8 cellular contexts compared by ENCODE assay signal in the genomic region with DNA sequence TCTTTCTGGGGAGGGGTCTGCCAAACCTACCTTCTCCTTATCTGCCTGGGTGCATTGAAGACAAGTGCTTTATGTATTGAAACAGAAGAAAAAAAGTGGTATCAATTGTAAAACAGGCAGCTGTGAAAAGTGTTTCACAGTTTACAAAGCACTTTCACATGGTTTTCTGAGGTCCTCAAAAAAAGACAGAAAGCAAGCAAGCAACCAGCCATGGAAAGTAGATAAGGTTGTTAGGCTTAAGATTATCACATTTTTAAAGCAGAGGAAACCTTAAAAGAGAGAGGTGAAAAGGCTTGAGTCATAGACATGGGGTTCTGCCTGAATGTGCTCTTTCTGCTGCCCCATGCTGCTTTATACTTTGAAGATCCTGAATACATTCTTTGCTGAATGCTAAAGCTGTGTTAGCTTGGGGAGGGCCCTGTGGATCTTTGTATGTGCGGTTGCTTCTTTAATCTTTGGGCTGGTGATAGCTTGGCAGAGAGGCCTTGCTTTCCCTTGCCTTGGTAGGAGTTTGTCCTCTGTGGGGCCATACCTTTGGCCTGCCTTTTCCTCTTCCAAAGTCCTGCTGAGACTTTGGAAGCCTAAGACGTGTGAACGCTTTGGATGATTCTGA. TPM values are rescaled to one million over a fixed set of nuclear protein-coding genes. Genes with fewer than 3 reads are reported as not detected.
DNase-seq lines count a peak whose midpoint lies in the region; ATAC-seq, FAIRE-seq and TF ChIP-seq lines count a peak whose summit lies in the region.

No MANE protein-coding gene starts in this region.

- H3K27me3 ChIP-seq in K562 (ENCODE audit: control insufficient read depth in 2 of 2, insufficient read depth in 2 of 2, low read length in 2 of 2) = no peaks in the 10 kb centered on the region
- no peaks in the 10 kb centered on the region for H3K27me3 ChIP-seq in mesendoderm (ENCODE audit: insufficient read depth, low read length, poor library complexity)

- no peak overlapping the region for H3K18ac ChIP-seq in mesendoderm (ENCODE audit: low read length)

- no peak overlapping the region for H3K23ac ChIP-seq in mesendoderm (ENCODE audit: low read length)

- peak overlapping the region; percentile 79 for H3K27ac ChIP-seq in K562 (ENCODE audit: extremely low read depth, low read depth, low read length)
- peak overlapping the region; percentile 62 for H3K27ac ChIP-seq in mesendoderm (ENCODE audit: low read depth, low read length)

- H3K79me1 ChIP-seq in mesendoderm (ENCODE audit: low read length) = peaks cover 7% of the 10 kb centered on the region

- TF ChIP-seq EP300 in K562 (IDR thresholded peaks at IDR 0.05; ENCODE audit: low read length) = no peak; the same call in 1 of the 2 replicates

- no peaks in the 10 kb centered on the region for H3K9me1 ChIP-seq in K562 (ENCODE audit: control insufficient read depth, insufficient read depth, low read length)

- H3K9me3 ChIP-seq in K562 (replicated peaks; ENCODE audit: control insufficient read depth, insufficient read depth, low read depth, low read length) = no peaks in the 10 kb centered on the region

- H3K79me2 ChIP-seq in K562 (ENCODE audit: control insufficient read depth, insufficient read depth, low read length) (peaks cover 64% of the 10 kb centered on the region), mesendoderm (ENCODE audit: control insufficient read depth, insufficient read depth, low read length) (peaks cover 16% of the 10 kb centered on the region)

- peak; percentile 23 for DNase-seq in stimulated activated CD4-positive, alpha-beta T cell treated with anti-CD3 and anti-CD28 coated beads, Interleukin-4, amount 100 ng/mL, for 24 hours
- DNase-seq in stimulated activated CD4-positive, alpha-beta T cell treated with anti-CD3 and anti-CD28 coated beads, Interleukin-2, amount 100 ng/mL, for 24 hours = no peak
- DNase-seq in K562 (ENCODE audit: extremely low read depth in 1 of 4, low spot score in 3 of 4) (peak in 2 of 4 experiments; percentile 45 to 66), mesendoderm (peak; percentile 89), amygdala (lab: John Stamatoyannopoulos, UW) (no peak), superior temporal gyrus (ENCODE audit: extremely low spot score) (no peak), SIG-M5 treated with dmso at 0.1 percent for 504 hours (lab: John Stamatoyannopoulos, UW; ENCODE audit: unreplicated experiment) (no peak)

- no peaks in the 10 kb centered on the region for H4K20me1 ChIP-seq in K562 (replicated peaks; ENCODE audit: control insufficient read depth, insufficient read depth, low read length)

- no peak overlapping the region for H2BK15ac ChIP-seq in mesendoderm (replicated peaks; ENCODE audit: low read depth)

- in situ Hi-C loops in K562 (cut with MboI) = no loop called here

- no peak overlapping the region for H2BK5ac ChIP-seq in mesendoderm (ENCODE audit: low read length)

- H3K4me1 ChIP-seq in K562 (replicated peaks in 1 of 2; ENCODE audit: control insufficient read depth in 2 of 2, insufficient read depth in 2 of 2, low read length in 2 of 2) (peaks cover 37 to 55% of the 10 kb centered on the region in 2 experiments), mesendoderm (ENCODE audit: control insufficient read depth, low read depth, low read length) (peaks cover 15% of the 10 kb centered on the region)

- ATAC-seq in K562 = peak; percentile 2
- no peak for ATAC-seq in HG03342 (IDR thresholded peaks at IDR 0.05; ENCODE audit: unreplicated experiment)

- TF ChIP-seq POLR2A in K562 (conservative IDR thresholded peaks at IDR 0.05) = no peak

- TF ChIP-seq RAD21 in K562 (CRISPR knock-in tag; conservative IDR thresholded peaks at IDR 0.05 in 1 of 2, IDR thresholded peaks at IDR 0.05 in 1 of 2) = no peak

- H3K4me2 ChIP-seq in K562 (ENCODE audit: insufficient read depth, low read length) = peak overlapping the region; percentile 83
- H3K4me2 ChIP-seq in mesendoderm (ENCODE audit: low read length) = peak overlapping the region; percentile 41

- no peak overlapping the region for H2BK120ac ChIP-seq in mesendoderm (ENCODE audit: low read depth, low read length)

- intact Hi-C loops in K562 (cut with micrococcal nuclease) = loop anchor here (2.0 to 10.0 kb wide), 3 partner anchors 23 to 184 kb away; a partner anchor contains a TSS

- TSS peak; percentile 31 for BruUV-seq in K562 (replicated peaks; lab: Mats Ljungman, UMichigan)

- H4K8ac ChIP-seq in mesendoderm (ENCODE audit: low read depth, low read length) = no peak overlapping the region

- H3K4ac ChIP-seq in mesendoderm (ENCODE audit: low read depth, low read length) = no peak overlapping the region

- no peak for TF ChIP-seq CTCF in K562 (IDR thresholded peaks at IDR 0.05 in 2 of 3, conservative IDR thresholded peaks at IDR 0.05 in 1 of 3; ENCODE audit: insufficient read depth in 2 of 3, low read depth in 1 of 3, low read length in 3 of 3)

- CTCF ChIA-PET in K562 (lab: Yijun Ruan, JAX; ENCODE audit: low intra/inter-chr PET ratio) = no interaction called here

- H2AK5ac ChIP-seq in mesendoderm (ENCODE audit: low read length) = no peak overlapping the region

- H3K4me3 ChIP-seq in K562 = peak overlapping the region; percentile 79
- H3K4me3 ChIP-seq in mesendoderm (ENCODE audit: low read length) = no peak overlapping the region

- peak; percentile 86 for FAIRE-seq in K562 (lab: Jason Lieb, UNC)

- H3K36me3 ChIP-seq in K562 (ENCODE audit: control insufficient read depth, insufficient read depth, low read length) (peaks cover 27% of the 10 kb centered on the region), mesendoderm (ENCODE audit: control insufficient read depth, insufficient read depth, low read length) (no peaks in the 10 kb centered on the region)

- no peak overlapping the region for H4K5ac ChIP-seq in mesendoderm (ENCODE audit: low read length)

- H3K9ac ChIP-seq in K562 (ENCODE audit: insufficient read depth in 1 of 2, low read depth in 2 of 2, low read length in 2 of 2) = peak overlapping the region; percentile 64 to 94; a peak in 3 of 4 replicates
- peak overlapping the region; percentile 24 for H3K9ac ChIP-seq in mesendoderm (ENCODE audit: low read length)

- H2AFZ ChIP-seq in K562 (ENCODE audit: low read depth, low read length) = no peak overlapping the region

- POLR2A ChIA-PET in K562 (lab: Yijun Ruan, JAX) = interaction anchor here (1.0 to 5.6 kb wide), 5 partner anchors 8 to 15 kb away, joined by 3 to 40 read pairs (median 7); no protein-coding TSS in a partner anchor

- peak overlapping the region; percentile 60 for H3K56ac ChIP-seq in mesendoderm (ENCODE audit: low read length)

- WGBS in K562 (ENCODE audit: insufficient coverage, low coverage, missing lambda C conversion rate) = 0% methylated on average over 3 of the region's 3 CpGs
- no CpG with 5 or more reads among the region's 3 CpGs for WGBS in mesendoderm (ENCODE audit: extremely low coverage, insufficient coverage, low lambda C conversion rate)

TF ChIP-seq in K562, 482 proteins besides CTCF, POLR2A, EP300 and RAD21 (continues in another document):
- TF ChIP-seq, protein P1, sequence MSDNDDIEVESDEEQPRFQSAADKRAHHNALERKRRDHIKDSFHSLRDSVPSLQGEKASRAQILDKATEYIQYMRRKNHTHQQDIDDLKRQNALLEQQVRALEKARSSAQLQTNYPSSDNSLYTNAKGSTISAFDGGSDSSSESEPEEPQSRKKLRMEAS (CRISPR knock-in tag; IDR thresholded peaks at IDR 0.05) = peak; percentile 39; the same call in 1 of the 2 replicates
- TF ChIP-seq MEF2D (tag; conservative IDR thresholded peaks at IDR 0.05; ENCODE audit: low read depth) = 0 out of 2 replicates have a peak, but pooled peaks have one; percentile 25
- TF ChIP-seq EZH2 (IDR thresholded peaks at IDR 0.05; ENCODE audit: borderline replicate concordance, low read depth, low read length) = no peak
- no peak for TF ChIP-seq ZEB2 (IDR thresholded peaks at IDR 0.05)

RNA-seq across cellular contexts. Expression of a gene that starts 2.6 kb away (rescaled TPM):
- 61.6 and 88.8 TPM in 2 replicates for total RNA-seq in K562 (2011; cell fraction: chromatin; rRNA removed; ENCODE audit: low replicate concordance)
- total RNA-seq in K562 (2011; cell fraction: nucleolus; rRNA removed) = 33.5 and 35.9 TPM in 2 replicates
- total RNA-seq in K562 (2011; cell fraction: nucleoplasm; rRNA removed) = 44.2 and 72.8 TPM in 2 replicates
- total RNA-seq in K562 (2014; rRNA removed) (11.1 and 11.9 TPM in 2 replicates), K562 (2014; rRNA removed; fragmentation: Illumina TruSeq; extraction: Trizol) (9.2 and 11.0 TPM in 2 replicates), K562 (2015; rRNA removed; fragmentation: Illumina TruSeq; extraction: Trizol) (9.1 and 9.6 TPM in 2 replicates), K562 (2021) (24.3 and 30.1 TPM in 2 replicates)
- polyA plus RNA-seq in K562 (2011; rRNA removed) (14.6 and 22.6 TPM in 2 replicates), K562 (2014; fragmentation: Illumina TruSeq; extraction: Trizol) (34.7 and 39.2 TPM in 2 replicates), K562 (2014; fragmentation: Nextera tagmentation; extraction: Ambion mirVana) (1 to 10 TPM; 4.3 to 5.0 TPM), K562 (2014; rRNA removed) (13.3 and 14.3 TPM in 2 replicates)
- polyA plus RNA-seq in K562 (2011; cell fraction: cytosol; rRNA removed) = 11.5 and 14.8 TPM in 2 replicates
- 52.1 and 90.9 TPM in 2 replicates for polyA plus RNA-seq in K562 (2011; cell fraction: nucleus; rRNA removed)
- 17.9 and 20.7 TPM in 2 replicates for polyA plus RNA-seq in K562 (2012)
- 14.9 and 15.1 TPM in 2 replicates for polyA minus RNA-seq in K562 (2011; rRNA and poly(A)+ RNA removed)
- polyA minus RNA-seq in K562 (2011; cell fraction: cytosol; rRNA and poly(A)+ RNA removed) = 15.1 and 16.3 TPM in 2 replicates
- polyA minus RNA-seq in K562 (2011; cell fraction: nucleus; rRNA and poly(A)+ RNA removed) = 12.7 and 18.8 TPM in 2 replicates
- 17.4 TPM for polyA plus RNA-seq in mesendoderm (2013, experiment 1 of 2)
- polyA plus RNA-seq in mesendoderm (2013, experiment 2 of 2) = 16.4 TPM

Comparison
In these comparisons a context has a peak if more than half of its experiments do, and no peak if none do; other contexts are left out.
1. DNase-seq: peak in stimulated activated CD4-positive, alpha-beta T cell treated with anti-CD3 and anti-CD28 coated beads, Interleukin-4, amount 100 ng/mL, for 24 hours (single experiment) and mesendoderm (single experiment); none in stimulated activated CD4-positive, alpha-beta T cell treated with anti-CD3 and anti-CD28 coated beads, Interleukin-2, amount 100 ng/mL, for 24 hours (0 of 2), amygdala (0 of 56), superior temporal gyrus (single experiment) and SIG-M5 treated with dmso at 0.1 percent for 504 hours (single experiment).